Comparison of ENCODE assay signal across 8 cellular contexts in genomic region chr22:42069801-42070516, GRCh38. TPM values are rescaled to one million over a fixed set of nuclear protein-coding genes. Genes with fewer than 3 reads are reported as not detected.
DNase-seq lines count a peak whose midpoint lies in the region; ATAC-seq and TF ChIP-seq lines count a peak whose summit lies in the region.

No MANE protein-coding gene starts in this region.

- peak overlapping the region; percentile 67 for H3K4me3 Mint-ChIP-seq in endodermal cell

- peaks cover 16% of the 10 kb centered on the region for H3K4me1 Mint-ChIP-seq in endodermal cell

- peak overlapping the region; percentile 80 to 89 (median 84) for H3K27ac ChIP-seq in Peyer's patch
- H3K27ac ChIP-seq in endodermal cell (ENCODE audit: low read depth, low read length) = no peak overlapping the region
- H3K27ac ChIP-seq in muscle layer of duodenum (ENCODE audit: low read length) = peak overlapping the region; percentile 86

- no peaks in the 10 kb centered on the region for H3K9me3 ChIP-seq in Peyer's patch
- no peaks in the 10 kb centered on the region for H3K9me3 ChIP-seq in endodermal cell (ENCODE audit: control insufficient read depth, low read length)
- H3K9me3 ChIP-seq in muscle layer of duodenum (ENCODE audit: control insufficient read depth in 1 of 2, low read length in 2 of 2) = no peaks in the 10 kb centered on the region

- no peaks in the 10 kb centered on the region for H3K9me3 Mint-ChIP-seq in endodermal cell

- peaks cover 0 to 33% (median 0%) of the 10 kb centered on the region in 3 donors for H3K36me3 ChIP-seq in Peyer's patch
- peaks cover 8% of the 10 kb centered on the region for H3K36me3 ChIP-seq in endodermal cell (ENCODE audit: control insufficient read depth, insufficient read depth, low read length)
- H3K36me3 ChIP-seq in muscle layer of duodenum (ENCODE audit: control insufficient read depth in 1 of 2, insufficient read depth in 2 of 2, low read length in 2 of 2) = peaks cover 17 to 34% of the 10 kb centered on the region in 2 donors

- H3K4me3 ChIP-seq in Peyer's patch = peak overlapping the region; percentile 58 to 70 (median 66)
- H3K4me3 ChIP-seq in endodermal cell (ENCODE audit: low read length) = peak overlapping the region; percentile 87
- peak overlapping the region; percentile 72 to 77 for H3K4me3 ChIP-seq in muscle layer of duodenum (ENCODE audit: low read depth in 1 of 2, low read length in 2 of 2)

- TF ChIP-seq POLR2A in Peyer's patch (IDR thresholded peaks at IDR 0.05) = no peak

- DNase-seq in CMK (ENCODE audit: low read depth) (peak; percentile 66), Peyer's patch (peak in 1 of 3 donors; percentile 35), endodermal cell (no peak), hippocampal formation (lab: John Stamatoyannopoulos, UW) (no peak), GM03348 (ENCODE audit: low spot score) (no peak)
- no peak for DNase-seq in stimulated activated CD4-positive, alpha-beta T cell treated with anti-CD3 and anti-CD28 coated beads, Interleukin-4, amount 100 ng/mL, for 1 hour

- peaks cover 9% of the 10 kb centered on the region for H3K27me3 Mint-ChIP-seq in endodermal cell (ENCODE audit: insufficient read depth)

- no peak overlapping the region for H3K27ac Mint-ChIP-seq in endodermal cell

- TF ChIP-seq CTCF in Peyer's patch (IDR thresholded peaks at IDR 0.05) (no peak), endodermal cell (conservative IDR thresholded peaks at IDR 0.05) (no peak)

- H3K36me3 Mint-ChIP-seq in endodermal cell (ENCODE audit: low read depth) = peaks cover 28% of the 10 kb centered on the region

- ATAC-seq in GM21723 (IDR thresholded peaks at IDR 0.05; ENCODE audit: unreplicated experiment) = peak; percentile 12

- peak overlapping the region; percentile 33 for H3K9ac ChIP-seq in endodermal cell (ENCODE audit: extremely low read depth, low read length, poor library complexity, severe bottlenecking)

- H3K4me1 ChIP-seq in Peyer's patch (peaks cover 3 to 22% (median 13%) of the 10 kb centered on the region in 4 donors), endodermal cell (ENCODE audit: control insufficient read depth, insufficient read depth, low read length) (no peaks in the 10 kb centered on the region), muscle layer of duodenum (ENCODE audit: control insufficient read depth in 1 of 2, insufficient read depth in 2 of 2, low read length in 2 of 2) (peaks cover 6 to 17% of the 10 kb centered on the region in 2 donors)

- 30 to 34% methylated on average over 11 to 18 of the region's 19 CpGs for WGBS in endodermal cell (ENCODE audit: insufficient coverage in 1 of 2, insufficient read length in 1 of 2), 2 experiments

- H3K27me3 ChIP-seq in Peyer's patch (no peaks in the 10 kb centered on the region), endodermal cell (ENCODE audit: control insufficient read depth, insufficient read depth, low read length, poor library complexity, severe bottlenecking) (no peaks in the 10 kb centered on the region), muscle layer of duodenum (ENCODE audit: low read depth, low read length) (no peaks in the 10 kb centered on the region)

RNA-seq across cellular contexts. Expression of gene NAGA, which starts 0.7 kb away (rescaled TPM):
- 100 to 1,000 TPM in 1 of 4 donors, 10 to 100 TPM in 3; 31.4 to 102 (median 86.9) TPM for total RNA-seq in Peyer's patch
- 10 to 100 TPM; 19.2 to 25.4 TPM for total RNA-seq in endodermal cell
- 26.3 TPM for polyA plus RNA-seq in endodermal cell (2013, experiment 1 of 2)
- 27.6 TPM for polyA plus RNA-seq in endodermal cell (2013, experiment 2 of 2)

RNA-seq across cellular contexts. Expression of gene PHETA2, which starts 4.1 kb away (rescaled TPM):
- total RNA-seq in Peyer's patch = 10 to 100 TPM in 1 of 4 donors, 1 to 10 TPM in 3; 5.8 to 14.6 (median 7.6) TPM
- 1 to 10 TPM; 8.1 to 9.0 TPM for total RNA-seq in endodermal cell
- polyA plus RNA-seq in endodermal cell (2013, experiment 1 of 2) = 2.6 TPM
- polyA plus RNA-seq in endodermal cell (2013, experiment 2 of 2) = 2.5 TPM

RNA-seq across cellular contexts. Expression of gene SMDT1, which starts 9.5 kb away (rescaled TPM):
- 10 to 100 TPM in 3 of 4 donors, 1 to 10 TPM in 1; 9.9 to 18.2 (median 17.0) TPM for total RNA-seq in Peyer's patch
- 10 to 100 TPM; 29.5 to 41.3 TPM for total RNA-seq in endodermal cell
- 78.4 TPM for polyA plus RNA-seq in endodermal cell (2013, experiment 1 of 2)
- 71.9 TPM for polyA plus RNA-seq in endodermal cell (2013, experiment 2 of 2)

RNA-seq across cellular contexts. Expression of gene NDUFA6, which starts 20.6 kb away (rescaled TPM):
- total RNA-seq in Peyer's patch (10 to 100 TPM; 57.2 to 88.1 (median 61.0) TPM), endodermal cell (100 to 1,000 TPM in 1 of 2 donors, 10 to 100 TPM in 1; 83.4 to 103 TPM)
- 109 TPM for polyA plus RNA-seq in endodermal cell (2013, experiment 1 of 2)
- 122 TPM for polyA plus RNA-seq in endodermal cell (2013, experiment 2 of 2)
